ENCODE assay signal across 1 cellular context in the genomic region with DNA sequence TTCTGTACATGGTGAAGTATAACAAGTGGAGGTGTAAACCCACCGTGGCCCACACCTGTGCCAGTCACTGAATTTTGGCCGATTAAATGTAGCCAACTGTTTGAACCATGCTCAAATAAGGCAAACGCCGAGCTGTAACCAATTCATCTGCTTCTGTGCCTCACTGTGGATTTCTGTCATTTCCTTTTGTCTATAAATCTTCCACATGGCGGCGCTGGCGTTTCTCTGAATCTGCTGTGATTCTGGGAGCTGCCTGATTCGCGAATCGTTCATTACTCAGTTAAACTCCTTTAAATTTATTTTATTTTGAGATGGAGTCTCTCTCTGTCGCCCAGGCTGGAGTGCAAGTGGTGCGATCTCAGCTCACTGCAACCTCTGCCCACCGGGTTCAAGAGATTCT.
TF ChIP-seq lines count a peak whose summit lies in the region.

No MANE protein-coding gene starts in this region.

TF ChIP-seq in HCT116, 20 proteins besides CTCF, POLR2A, EP300 and RAD21 (continued from another document):
- no peak for TF ChIP-seq CBX3 (IDR thresholded peaks at IDR 0.05; ENCODE audit: low read depth)
- TF ChIP-seq, protein P1, sequence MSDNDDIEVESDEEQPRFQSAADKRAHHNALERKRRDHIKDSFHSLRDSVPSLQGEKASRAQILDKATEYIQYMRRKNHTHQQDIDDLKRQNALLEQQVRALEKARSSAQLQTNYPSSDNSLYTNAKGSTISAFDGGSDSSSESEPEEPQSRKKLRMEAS (IDR thresholded peaks at IDR 0.05) = no peak
